In the genomic region with DNA sequence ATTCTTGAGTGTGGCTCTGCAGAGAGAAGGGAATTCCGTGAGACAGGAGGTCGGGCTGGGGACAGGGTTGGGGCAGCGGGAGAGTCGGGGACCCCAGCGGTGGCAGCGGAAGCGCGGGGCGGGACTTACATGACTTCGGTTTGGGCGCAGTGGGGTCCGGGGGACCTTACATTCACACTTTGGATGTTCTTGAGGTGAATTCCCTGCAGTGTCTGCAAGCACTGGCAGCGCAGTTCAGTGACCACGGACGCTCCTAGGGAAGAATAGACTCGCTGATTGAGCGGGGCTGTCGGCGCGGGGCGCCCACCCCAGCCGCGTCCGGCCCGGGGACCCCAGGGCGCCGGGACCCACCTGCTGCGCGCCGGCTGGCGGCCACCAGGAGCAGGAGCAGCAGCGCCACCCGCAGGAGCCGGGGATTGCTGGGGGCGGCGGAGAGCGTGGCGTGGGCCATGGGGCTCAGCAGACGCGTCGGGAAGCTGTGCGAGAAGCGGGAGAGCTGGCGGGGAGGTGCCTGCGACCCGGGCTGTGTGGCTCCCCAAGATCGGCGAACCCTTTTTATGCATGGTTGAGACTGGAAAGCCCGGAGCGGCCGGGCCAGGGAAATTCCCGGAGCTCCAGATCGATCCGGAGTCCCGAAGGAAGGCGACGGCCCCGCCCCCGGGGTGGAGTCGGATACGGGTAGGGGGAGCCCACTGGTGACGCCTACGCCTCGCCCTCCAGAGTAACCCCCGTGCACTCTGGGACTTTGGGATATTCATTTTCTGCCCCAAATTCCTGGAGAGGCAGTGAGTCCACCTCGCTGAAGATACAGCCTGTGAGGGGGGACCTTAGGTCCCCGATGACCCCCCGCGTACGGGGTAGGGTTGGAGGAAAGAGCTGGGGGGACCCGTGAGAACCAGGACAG, we compare ENCODE assay signal across 8 cellular contexts. TPM values are rescaled to one million over a fixed set of nuclear protein-coding genes. Genes with fewer than 3 reads are reported as not detected.
DNase-seq lines count a peak whose midpoint lies in the region; ATAC-seq, FAIRE-seq and TF ChIP-seq lines count a peak whose summit lies in the region.

A gene (minus strand): TSS at position 529 of the 904 bp plus-strand sequence. CDS start 78 bp downstream, at position 451.

- H3K36me3 ChIP-seq in kidney (ENCODE audit: control insufficient read depth in 1 of 2, insufficient read depth in 2 of 2, low read length in 2 of 2) = no peaks in the 10 kb centered on the region

- peak within 1 kb of the TSS; percentile 54 to 58 for H3K27ac ChIP-seq in coronary artery
- peak within 1 kb of the TSS in 1 of 2 donors; percentile 20 for H3K27ac ChIP-seq in kidney (ENCODE audit: low read depth in 2 of 2, low read length in 2 of 2)
- peak within 1 kb of the TSS in 20 of 21 experiments; percentile 0 to 79 (median 59) for H3K27ac ChIP-seq in skin epidermis

- in situ Hi-C loops in SK-MEL-5 (cut with HindIII; ENCODE audit: low pct_unique_long_range_greater_than_20kb, low sequenced_read_pairs) = no loop called here

- FAIRE-seq in GM12892 (lab: Jason Lieb, UNC) = peak; percentile 50
- FAIRE-seq in kidney (lab: Jason Lieb, UNC) = no peak

- H3K4me3 ChIP-seq in coronary artery (peak within 1 kb of the TSS; percentile 74), kidney (ENCODE audit: low read length in 2 of 2) (peak within 1 kb of the TSS; percentile 86 to 87), skin epidermis (peak within 1 kb of the TSS; percentile 44 to 53 (median 50))

- H3K4me1 ChIP-seq in kidney (ENCODE audit: control insufficient read depth in 1 of 2, insufficient read depth in 1 of 2, low read depth in 1 of 2, low read length in 2 of 2) = no peaks in the 10 kb centered on the region

- TF ChIP-seq CTCF in coronary artery (IDR thresholded peaks at IDR 0.05) (peak; percentile 45), kidney (IDR thresholded peaks at IDR 0.05; ENCODE audit: borderline replicate concordance, extremely low read depth, insufficient read depth) (peak; percentile 17)

- peak; percentile 55 for ATAC-seq in HG02943 (IDR thresholded peaks at IDR 0.05; ENCODE audit: low read depth, unreplicated experiment)

- no peak for TF ChIP-seq POLR2A in GM12892 (IDR thresholded peaks at IDR 0.05; ENCODE audit: low read depth, low read length)

- DNase-seq in AG08396 (ENCODE audit: low spot score) (peak; percentile 55), GM12892 (ENCODE audit: insufficient read length) (no peak), SK-MEL-5 (ENCODE audit: low read depth, low spot score) (peak; percentile 69), coronary artery (ENCODE audit: low spot score) (peak; percentile 79), kidney (peak; percentile 91), SIG-M5 (lab: John Stamatoyannopoulos, UW) (no peak)

- intact Hi-C loops in kidney (cut with DNase I) = no loop called here

- peak within 1 kb of the TSS; percentile 75 to 77 for H3K9ac ChIP-seq in kidney (ENCODE audit: low read length in 2 of 2)

- no peaks in the 10 kb centered on the region for H3K9me3 ChIP-seq in kidney (ENCODE audit: control insufficient read depth in 1 of 2, low read length in 2 of 2)

RNA-seq across cellular contexts. Expression of the gene that starts here (rescaled TPM):
- polyA plus RNA-seq in GM12892 (2012; ENCODE audit: missing spikeins) = not detected
- total RNA-seq in SK-MEL-5 (2014; rRNA removed; shearing (Covaris generic)) = 1.5 and 2.1 TPM in 2 replicates
- 3.0 and 4.4 TPM in 2 replicates for polyA plus RNA-seq in SK-MEL-5 (2015; cell fraction: cytosol; rRNA removed)
- 7.2 and 7.9 TPM in 2 replicates for polyA plus RNA-seq in SK-MEL-5 (2015; cell fraction: nucleus; rRNA removed)
- total RNA-seq in kidney = 2.8 TPM
- polyA plus RNA-seq in kidney (ENCODE audit: insufficient read depth, low read depth, low replicate concordance) = 0.97 TPM

Comparison
In these comparisons a context has a peak if more than half of its experiments do, and no peak if none do; other contexts are left out.
1. DNase-seq: peak in AG08396 (single experiment), SK-MEL-5 (single experiment), coronary artery (single experiment) and kidney (single experiment); none in GM12892 (single experiment) and SIG-M5 (single experiment).
2. Peak in every context shown above with its lines, with median percentiles within 50 percentile points of each other: H3K4me3 ChIP-seq.